In the genomic region with DNA sequence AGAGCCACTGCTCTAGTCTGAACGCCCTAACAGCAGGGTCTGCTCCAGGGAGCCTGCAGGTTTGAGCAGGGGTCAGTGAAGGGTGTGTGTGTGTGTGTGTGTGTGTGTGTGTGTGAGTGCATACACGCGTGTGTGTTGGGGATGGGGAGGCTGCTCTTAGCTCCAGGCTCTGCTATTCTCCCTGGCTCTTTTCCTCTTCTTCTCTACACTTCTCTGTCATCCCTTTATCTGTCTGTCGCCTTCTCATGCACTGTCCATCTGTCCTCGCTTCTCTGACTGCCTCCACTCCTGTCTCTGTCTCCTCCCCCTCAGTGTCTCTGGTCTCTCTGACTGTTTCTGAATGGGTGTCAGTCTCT, we compare ENCODE assay signal across 19 cellular contexts. TPM values are rescaled to one million over a fixed set of nuclear protein-coding genes. Genes with fewer than 3 reads are reported as not detected.
DNase-seq lines count a peak whose midpoint lies in the region; ATAC-seq, FAIRE-seq and TF ChIP-seq lines count a peak whose summit lies in the region.
"Had no signal": no experiment of that assay in that cellular context is flagged by ENCODE, and none has a peak within 500 bp of the region (broad histone marks: within the 10 kb centered on the region; RNA-seq: fewer than 3 reads in every experiment).

No MANE protein-coding gene starts in this region.

- H3K56ac ChIP-seq in H9 (ENCODE audit: insufficient read length, low read depth, low read length) = no peak overlapping the region

- no peak overlapping the region for H3K23ac ChIP-seq in H9 (ENCODE audit: insufficient read length, low read depth, low read length)
- no peak overlapping the region for H3K23ac ChIP-seq in neuronal stem cell (ENCODE audit: low read depth, low read length, poor library complexity)

- H2AK5ac ChIP-seq in H9 (ENCODE audit: insufficient read length, low read length) (no peak overlapping the region), neuronal stem cell (ENCODE audit: low read depth, low read length) (no peak overlapping the region)

- H2BK12ac ChIP-seq in H9 (ENCODE audit: insufficient read length, low read depth, low read length) = no peak overlapping the region
- no peak overlapping the region for H2BK12ac ChIP-seq in neuronal stem cell (ENCODE audit: low read length)

- H3K14ac ChIP-seq in H9 (ENCODE audit: insufficient read depth, low read length) (no peak overlapping the region), neuronal stem cell (ENCODE audit: low read length) (no peak overlapping the region)

- no peak overlapping the region for H2BK120ac ChIP-seq in H9 (ENCODE audit: low read depth, low read length, poor library complexity, severe bottlenecking)
- no peak overlapping the region for H2BK120ac ChIP-seq in neuronal stem cell (ENCODE audit: low read depth, low read length)

- ATAC-seq in HG03342 (IDR thresholded peaks at IDR 0.05; ENCODE audit: unreplicated experiment) = no peak
- ATAC-seq in right lobe of liver = no peak
- ATAC-seq: PC-3 had no signal

- H3K4me1 ChIP-seq in H9 (ENCODE audit: insufficient read depth, low read length) = no peaks in the 10 kb centered on the region
- H3K4me1 ChIP-seq in iPS-15b (ENCODE audit: control insufficient read depth, insufficient read depth, low read length) = peaks cover 4% of the 10 kb centered on the region
- H3K4me1 ChIP-seq in neuronal stem cell (ENCODE audit: control insufficient read depth in 2 of 2, insufficient read depth in 1 of 2, low read depth in 1 of 2, low read length in 2 of 2) = peaks cover 3% of the 10 kb centered on the region in 2 donors
- H3K4me1 ChIP-seq in right lobe of liver = peaks cover 0 to 25% (median 4%) of the 10 kb centered on the region in 4 donors

- no peak overlapping the region for H2BK5ac ChIP-seq in H9 (ENCODE audit: insufficient read length, low read length)
- no peak overlapping the region for H2BK5ac ChIP-seq in neuronal stem cell (ENCODE audit: low read length)

- peak overlapping the region; percentile 62 to 74 for H3K4me3 Mint-ChIP-seq in H9

- TF ChIP-seq POLR2A in right lobe of liver (IDR thresholded peaks at IDR 0.05) = no peak

- H2BK15ac ChIP-seq in H9 (ENCODE audit: low read depth, low read length) (no peak overlapping the region), neuronal stem cell (ENCODE audit: low read length) (no peak overlapping the region)

- no peaks in the 10 kb centered on the region for H3K79me2 ChIP-seq in H9 (ENCODE audit: insufficient read depth, low read length)
- H3K79me2 ChIP-seq: hepatocyte had no signal

- H2BK20ac ChIP-seq in H9 (ENCODE audit: low read depth, low read length, poor library complexity, severe bottlenecking) = no peak overlapping the region

- H4K8ac ChIP-seq in H9 (replicated peaks; ENCODE audit: insufficient read length, low read depth, low read length) = no peak overlapping the region
- no peak overlapping the region for H4K8ac ChIP-seq in neuronal stem cell (ENCODE audit: low read depth, low read length)

- peaks cover 3% of the 10 kb centered on the region for H3K23me2 ChIP-seq in H9 (ENCODE audit: insufficient read length, low read depth, low read length, poor library complexity, severe bottlenecking)

- H3K9ac ChIP-seq in H9 (ENCODE audit: extremely low read depth, insufficient read length, low read length) (no peak overlapping the region), iPS-15b (ENCODE audit: low read depth, low read length) (no peak overlapping the region), neuronal stem cell (ENCODE audit: low read depth, low read length, poor library complexity) (peak overlapping the region; percentile 47)

- no peak overlapping the region for H3K4ac ChIP-seq in H9 (ENCODE audit: low read depth, low read length)
- H3K4ac ChIP-seq in neuronal stem cell (ENCODE audit: low read length) = no peak overlapping the region

- H3K4me2 ChIP-seq in H9 (ENCODE audit: insufficient read depth, insufficient read length, low read length) (peak overlapping the region; percentile 49), neuronal stem cell (ENCODE audit: insufficient read depth, low read length, poor library complexity, severe bottlenecking) (no peak overlapping the region)

- H3K9me3 Mint-ChIP-seq in H9 = no peaks in the 10 kb centered on the region; a peak in 1 of 5 replicates

- H3K18ac ChIP-seq in H9 (ENCODE audit: insufficient read length, low read depth, low read length) (no peak overlapping the region), neuronal stem cell (ENCODE audit: low read length) (peak overlapping the region; percentile 25)

- no peaks in the 10 kb centered on the region for H3K9me3 ChIP-seq in H9 (ENCODE audit: control insufficient read depth, low read depth, low read length)
- H3K9me3 ChIP-seq in WERI-Rb-1 (ENCODE audit: severe bottlenecking) = no peaks in the 10 kb centered on the region
- H3K9me3 ChIP-seq in iPS-15b (ENCODE audit: control insufficient read depth, insufficient read depth, low read length) = no peaks in the 10 kb centered on the region
- no peaks in the 10 kb centered on the region for H3K9me3 ChIP-seq in neuronal stem cell (replicated peaks in 1 of 2; ENCODE audit: control insufficient read depth in 2 of 2, insufficient read depth in 1 of 2, low read depth in 1 of 2, low read length in 2 of 2)
- H3K9me3 ChIP-seq in right lobe of liver = no peaks in the 10 kb centered on the region
- H3K9me3 ChIP-seq: neutrophil, spleen had no signal

- H3K27me3 ChIP-seq in H9 (ENCODE audit: insufficient read depth, low read length) (peaks cover 41% of the 10 kb centered on the region; the same call in 1 of the 2 replicates), WERI-Rb-1 (ENCODE audit: insufficient read depth, low read depth, severe bottlenecking) (no peaks in the 10 kb centered on the region), iPS-15b (ENCODE audit: control insufficient read depth, insufficient read depth, low read length) (peaks cover 71% of the 10 kb centered on the region), neuronal stem cell (ENCODE audit: control insufficient read depth in 3 of 3, insufficient read depth in 3 of 3, low read depth in 1 of 3, low read length in 3 of 3) (peaks cover 30 to 92% (median 72%) of the 10 kb centered on the region in 3 experiments), right lobe of liver (peaks cover 8 to 31% of the 10 kb centered on the region in 2 donors)

- peaks cover 92% of the 10 kb centered on the region for H3K27me3 Mint-ChIP-seq in H9 (ENCODE audit: low read depth)

- TF ChIP-seq CTCF in H9 (conservative IDR thresholded peaks at IDR 0.05) (no peak), WERI-Rb-1 (IDR thresholded peaks at IDR 0.05; ENCODE audit: low read depth, low read length) (no peak), right lobe of liver (IDR thresholded peaks at IDR 0.05) (no peak)

- no peak for DNase-seq in H9
- DNase-seq in WERI-Rb-1 = no peak
- DNase-seq in neuronal stem cell (ENCODE audit: low spot score) = no peak
- no peak for DNase-seq in GM19239 (ENCODE audit: insufficient read length, low spot score)
- no peak for DNase-seq in GF-D8 (lab: John Stamatoyannopoulos, UW)
- no peak for DNase-seq in right lobe of liver
- DNase-seq: activated CD4-positive, alpha-beta T cell treated with anti-CD3 and anti-CD28 coated beads, Interleukin-2, amount 50 U/mL, for 1 hour; activated CD8-positive, alpha-beta memory T cell treated with anti-CD3 and anti-CD28 coated beads, Interleukin-2, amount 50 U/mL, for 4 hours; activated gamma-delta T cell treated with Interleukin-2 at 50 U/mL for 16 hours; SHP77; spleen had no signal

- H2AFZ ChIP-seq in H9 (ENCODE audit: low read length) = no peak overlapping the region
- peak overlapping the region; percentile 92 for H2AFZ ChIP-seq in neuronal stem cell (ENCODE audit: low read length)

- WGBS in H9 (ENCODE audit: extremely low coverage, insufficient read length, low lambda C conversion rate) = no CpG with 5 or more reads among the region's 5 CpGs
- WGBS in neuronal stem cell (ENCODE audit: extremely low coverage in 2 of 2, insufficient read length in 2 of 2, insufficient replicate concordance in 1 of 2), 2 donors = no CpG with 5 or more reads among the region's 5 CpGs
- WGBS in right lobe of liver (ENCODE audit: insufficient coverage, low coverage, low lambda C conversion rate, missing lambda C conversion rate) = 3% methylated on average over 5 of the region's 5 CpGs

- FAIRE-seq in GM19239 (lab: Jason Lieb, UNC) = no peak

- H3K4me3 ChIP-seq in WERI-Rb-1 (ENCODE audit: low read depth, low read length) (peak overlapping the region; percentile 44), iPS-15b (ENCODE audit: low read depth, low read length) (peak overlapping the region; percentile 27), neuronal stem cell (ENCODE audit: low read length in 2 of 2) (no peak overlapping the region), right lobe of liver (no peak overlapping the region)
- H3K4me3 ChIP-seq: hepatocyte had no signal

- no peaks in the 10 kb centered on the region for H4K20me1 ChIP-seq in H9 (ENCODE audit: control insufficient read depth, insufficient read depth, insufficient read length)

- H3K36me3 ChIP-seq in WERI-Rb-1 (no peaks in the 10 kb centered on the region), iPS-15b (ENCODE audit: control insufficient read depth, insufficient read depth, low read length) (no peaks in the 10 kb centered on the region), neuronal stem cell (replicated peaks in 1 of 2; ENCODE audit: control insufficient read depth in 2 of 2, insufficient read depth in 2 of 2, low read length in 2 of 2) (no peaks in the 10 kb centered on the region), right lobe of liver (no peaks in the 10 kb centered on the region)
- H3K36me3 ChIP-seq: neutrophil, spleen had no signal

- H3K27ac ChIP-seq in H9 (ENCODE audit: insufficient read length, low read depth, low read length) = no peak overlapping the region
- peak overlapping the region; percentile 67; the same call in 1 of the 2 replicates for H3K27ac ChIP-seq in WERI-Rb-1
- H3K27ac ChIP-seq in neuronal stem cell (replicated peaks; ENCODE audit: low read length) = no peak overlapping the region
- no peak overlapping the region for H3K27ac ChIP-seq in right lobe of liver
- H3K27ac ChIP-seq: epithelial cell of prostate, hepatocyte, HL-60, neutrophil, spleen had no signal

- no peak overlapping the region for H3K27ac Mint-ChIP-seq in H9

- intact Hi-C loops in right lobe of liver (cut with DNase I) = no loop called here

- H4K91ac ChIP-seq in H9 (ENCODE audit: insufficient read length, low read depth, low read length) (no peak overlapping the region), neuronal stem cell (ENCODE audit: low read depth, low read length, poor library complexity) (no peak overlapping the region)

- no peak overlapping the region for H4K5ac ChIP-seq in H9 (ENCODE audit: insufficient read length, low read depth, low read length)

- H3K36me3 Mint-ChIP-seq in H9 (ENCODE audit: insufficient read depth in 1 of 3, low read depth in 3 of 3) = no peaks in the 10 kb centered on the region; a peak in 1 of 7 replicates

- H3K4me1 Mint-ChIP-seq in H9 = peaks cover 12 to 17% of the 10 kb centered on the region in 2 experiments

- H3T11ph ChIP-seq in H9 (ENCODE audit: low read length) = no peak overlapping the region

- H3K79me1 ChIP-seq in H9 (ENCODE audit: insufficient read depth, low read depth, low read length, poor library complexity, severe bottlenecking) (no peaks in the 10 kb centered on the region), neuronal stem cell (ENCODE audit: low read depth, low read length) (no peaks in the 10 kb centered on the region)

RNA-seq across cellular contexts. Expression of gene CDH22, which starts 3.4 kb away (rescaled TPM):
- 0.20 TPM in 1 of 2 replicates, not detected in the other for total RNA-seq in H9 (2021)
- polyA plus RNA-seq in neuronal stem cell (2013, experiment 1 of 2) = 0.20 TPM
- 0.19 TPM for polyA plus RNA-seq in neuronal stem cell (2013, experiment 2 of 2)
- total RNA-seq in right lobe of liver = not detected
- total RNA-seq: fibroblast of villous mesenchyme, hepatocyte, PC-3, spleen had no signal
- polyA plus RNA-seq: hepatocyte, spleen had no signal

Comparison
In these comparisons a context has a peak if more than half of its experiments do, and no peak if none do; other contexts are left out.
1. H3K4me3 ChIP-seq: peak in WERI-Rb-1 (single experiment) and iPS-15b (single experiment); none in neuronal stem cell (0 of 2) and right lobe of liver (0 of 3).